Comparison of ENCODE assay signal across 8 cellular contexts in genomic region chr4:67549123-67549522, GRCh38. TPM values are rescaled to one million over a fixed set of nuclear protein-coding genes. Genes with fewer than 3 reads are reported as not detected.
A peak's percentile ranks its signal among the peaks of the same experiment; 100 is the strongest.
DNase-seq lines count a peak whose midpoint lies in the region; ATAC-seq, FAIRE-seq and TF ChIP-seq lines count a peak whose summit lies in the region.

No MANE protein-coding gene starts in this region.

- H3K4me1 ChIP-seq in neural progenitor cell, result peaks cover 5% of the 10 kb centered on the region

- no peaks in the 10 kb centered on the region for H3F3A ChIP-seq in neural progenitor cell (ENCODE audit: low read depth)

- H3K36me3 Mint-ChIP-seq in IgD-negative memory B cell, result no peaks in the 10 kb centered on the region
- no peaks in the 10 kb centered on the region for H3K36me3 Mint-ChIP-seq in neural progenitor cell

- TF ChIP-seq CTCF in GM10248 (IDR thresholded peaks at IDR 0.05; ENCODE audit: control extremely low read depth, extremely low read depth, low read depth, missing control alignments) (peak; percentile 73), neural progenitor cell (IDR thresholded peaks at IDR 0.05) (peak; percentile 36)

- peaks cover 29 to 36% (median 32%) of the 10 kb centered on the region in 3 donors for H3K4me1 Mint-ChIP-seq in IgD-negative memory B cell
- peaks cover 5% of the 10 kb centered on the region for H3K4me1 Mint-ChIP-seq in neural progenitor cell

- H3K36me3 ChIP-seq in neural progenitor cell, result no peaks in the 10 kb centered on the region

- peaks cover 12% of the 10 kb centered on the region for H3K79me2 ChIP-seq in neural progenitor cell (ENCODE audit: low read depth)

- H3K4me2 ChIP-seq in neural progenitor cell, result no peak overlapping the region

- peak; percentile 32 for DNase-seq in GM10248 (ENCODE audit: extremely low spot score)
- DNase-seq in neural progenitor cell (ENCODE audit: low spot score), result no peak
- no peak for DNase-seq in GM19240 (ENCODE audit: insufficient read length, low spot score)
- DNase-seq in middle frontal gyrus (ENCODE audit: extremely low spot score, low spot score), result no peak

- no peak overlapping the region for H3K4me3 ChIP-seq in neural progenitor cell

- H3K27ac Mint-ChIP-seq in IgD-negative memory B cell, result peak overlapping the region in 2 of 3 donors; percentile 90 to 97
- H3K27ac Mint-ChIP-seq in neural progenitor cell, result no peak overlapping the region

- no peaks in the 10 kb centered on the region for H4K20me1 ChIP-seq in neural progenitor cell (ENCODE audit: low read depth)

- POLR2A ChIA-PET in GM10248 (lab: Yijun Ruan, JAX), result no interaction called here

- no peaks in the 10 kb centered on the region for H3K27me3 ChIP-seq in neural progenitor cell

- no peak overlapping the region for H3K27ac ChIP-seq in neural progenitor cell

- no peaks in the 10 kb centered on the region for H3K27me3 Mint-ChIP-seq in IgD-negative memory B cell
- peaks cover 3% of the 10 kb centered on the region for H3K27me3 Mint-ChIP-seq in neural progenitor cell (ENCODE audit: insufficient read depth, low read depth)

- H3K9ac ChIP-seq in neural progenitor cell, result no peak overlapping the region

- ATAC-seq in GM21390 (IDR thresholded peaks at IDR 0.05; ENCODE audit: unreplicated experiment) (peak; percentile 29), HG03159 (IDR thresholded peaks at IDR 0.05; ENCODE audit: unreplicated experiment) (no peak)

- H3K4me3 Mint-ChIP-seq in IgD-negative memory B cell, result peak overlapping the region; percentile 43 to 93 (median 88)
- H3K4me3 Mint-ChIP-seq in neural progenitor cell, result no peak overlapping the region

- H2AFZ ChIP-seq in neural progenitor cell (replicated peaks), result no peak overlapping the region

- H3K9me3 ChIP-seq in neural progenitor cell (ENCODE audit: low read depth), result no peaks in the 10 kb centered on the region

- CTCF ChIA-PET in GM10248 (lab: Yijun Ruan, JAX), result interaction anchor here (0.9 to 2.4 kb wide), 8 partner anchors 11 to 627 kb away, joined by 3 to 9 read pairs (median 4); no protein-coding TSS in a partner anchor

- H3K9me3 Mint-ChIP-seq in IgD-negative memory B cell (no peaks in the 10 kb centered on the region), neural progenitor cell (no peaks in the 10 kb centered on the region)

- FAIRE-seq in TTC549 (lab: Jason Lieb, UNC), result peak; percentile 66

RNA-seq across cellular contexts. Expression of gene CENPC, which starts 3.8 kb away (rescaled TPM):
- polyA plus RNA-seq in IgD-negative memory B cell, result 18.7 TPM
- 48.4 and 85.2 TPM in 2 replicates for total RNA-seq in neural progenitor cell (ENCODE audit: low replicate concordance)

RNA-seq across cellular contexts. Expression of gene STAP1, which starts 9.4 kb away (rescaled TPM):
- polyA plus RNA-seq in IgD-negative memory B cell, result 110 TPM
- total RNA-seq in neural progenitor cell (ENCODE audit: low replicate concordance), result not detected in 2 replicates
